8 cellular contexts compared by ENCODE assay signal in genomic region chr16:69396187-69397061, GRCh38. TPM values are rescaled to one million over a fixed set of nuclear protein-coding genes. Genes with fewer than 3 reads are reported as not detected.
A peak's percentile ranks its signal among the peaks of the same experiment; 100 is the strongest.
DNase-seq lines count a peak whose midpoint lies in the region; ATAC-seq and TF ChIP-seq lines count a peak whose summit lies in the region.

No MANE protein-coding gene starts in this region.

- H3K9me3 Mint-ChIP-seq in naive thymus-derived CD8-positive, alpha-beta T cell = no peaks in the 10 kb centered on the region
- no peaks in the 10 kb centered on the region for H3K9me3 Mint-ChIP-seq in stimulated activated naive B cell treated with anti-CD40 and anti-IgM and Interleukin-4, amounts not matched to agents 10 μg/mL and 1 μg/mL and 100 μg/mL, for 72 hours

- peak overlapping the region in 4 of 10 donors; percentile 1 to 35 (median 7) for H3K4me3 Mint-ChIP-seq in naive thymus-derived CD8-positive, alpha-beta T cell
- H3K4me3 Mint-ChIP-seq in stimulated activated naive B cell treated with anti-CD40 and anti-IgM and Interleukin-4, amounts not matched to agents 10 μg/mL and 1 μg/mL and 100 μg/mL, for 72 hours = no peak overlapping the region

- ATAC-seq in naive thymus-derived CD8-positive, alpha-beta T cell = peak; percentile 77 to 93
- peak; percentile 66 to 73 for ATAC-seq in stimulated activated naive B cell treated with anti-CD40 and anti-IgM and Interleukin-4, amounts not matched to agents 10 μg/mL and 1 μg/mL and 100 μg/mL, for 72 hours (replicated peaks)
- no peak for ATAC-seq in GM18498 (IDR thresholded peaks at IDR 0.05; ENCODE audit: unreplicated experiment)

- peaks cover 0 to 3% (median 0%) of the 10 kb centered on the region in 5 donors for H3K27me3 Mint-ChIP-seq in naive thymus-derived CD8-positive, alpha-beta T cell
- H3K27me3 Mint-ChIP-seq in stimulated activated naive B cell treated with anti-CD40 and anti-IgM and Interleukin-4, amounts not matched to agents 10 μg/mL and 1 μg/mL and 100 μg/mL, for 72 hours = no peaks in the 10 kb centered on the region

- DNase-seq in ELF-1 (ENCODE audit: low read depth, low spot score) = peak; percentile 62
- peak; percentile 36 for DNase-seq in HuH-7.5 (ENCODE audit: low spot score)
- peak; percentile 93 for DNase-seq in OCI-M1 (lab: John Stamatoyannopoulos, UW)
- DNase-seq in activated T-cell treated with anti-CD3 and anti-CD28 coated beads for 48 hours (ENCODE audit: low read depth) = peak; percentile 37
- DNase-seq in erythroblast (lab: John Stamatoyannopoulos, UW) = peak; percentile 81 to 92
- DNase-seq in naive thymus-derived CD8-positive, alpha-beta T cell = peak; percentile 43 to 81 (median 66)
- DNase-seq in stimulated activated naive B cell treated with anti-CD40 and anti-IgM and Interleukin-4, amounts not matched to agents 10 μg/mL and 1 μg/mL and 100 μg/mL, for 72 hours = peak; percentile 32

- no peaks in the 10 kb centered on the region for H3K36me3 Mint-ChIP-seq in naive thymus-derived CD8-positive, alpha-beta T cell
- H3K36me3 Mint-ChIP-seq in stimulated activated naive B cell treated with anti-CD40 and anti-IgM and Interleukin-4, amounts not matched to agents 10 μg/mL and 1 μg/mL and 100 μg/mL, for 72 hours = no peaks in the 10 kb centered on the region

- no peak for TF ChIP-seq POLR2A in erythroblast (IDR thresholded peaks at IDR 0.05; ENCODE audit: low read length)

- POLR2A ChIA-PET in naive thymus-derived CD8-positive, alpha-beta T cell (lab: Charles Lee) = interaction anchor here (0.6 to 1.3 kb wide), 6 partner anchors 9 to 358 kb away, joined by 3 to 6 read pairs (median 4); partner anchors contain the start of genes CYB5B, NFAT5, NOB1 and TERF2

- H3K27ac Mint-ChIP-seq in naive thymus-derived CD8-positive, alpha-beta T cell = peak overlapping the region; percentile 1 to 48 (median 18)
- H3K27ac Mint-ChIP-seq in stimulated activated naive B cell treated with anti-CD40 and anti-IgM and Interleukin-4, amounts not matched to agents 10 μg/mL and 1 μg/mL and 100 μg/mL, for 72 hours = no peak overlapping the region

- H3K4me1 Mint-ChIP-seq in naive thymus-derived CD8-positive, alpha-beta T cell = peaks cover 3 to 9% (median 6%) of the 10 kb centered on the region in 4 donors
- peaks cover 15 to 16% of the 10 kb centered on the region in 2 donors for H3K4me1 Mint-ChIP-seq in stimulated activated naive B cell treated with anti-CD40 and anti-IgM and Interleukin-4, amounts not matched to agents 10 μg/mL and 1 μg/mL and 100 μg/mL, for 72 hours

RNA-seq across cellular contexts. Expression of gene TERF2, which starts 10.6 kb away (rescaled TPM):
- total RNA-seq in naive thymus-derived CD8-positive, alpha-beta T cell = 10 to 100 TPM; 51.1 to 59.8 TPM
- polyA plus RNA-seq in naive thymus-derived CD8-positive, alpha-beta T cell = 10 to 100 TPM; 22.0 to 30.9 (median 29.7) TPM

RNA-seq across cellular contexts. Expression of gene CYB5B, which starts 28.0 kb away (rescaled TPM):
- 10 to 100 TPM; 45.6 to 47.3 TPM for total RNA-seq in naive thymus-derived CD8-positive, alpha-beta T cell
- 10 to 100 TPM; 83.3 to 96.4 (median 90.4) TPM for polyA plus RNA-seq in naive thymus-derived CD8-positive, alpha-beta T cell

RNA-seq across cellular contexts. Expression of gene TMED6, which starts 44.8 kb away (rescaled TPM):
- total RNA-seq in naive thymus-derived CD8-positive, alpha-beta T cell = 1 to 10 TPM; 4.5 to 5.2 TPM
- polyA plus RNA-seq in naive thymus-derived CD8-positive, alpha-beta T cell = under 1 TPM in 1 of 3 donors, not detected in 2; 0.43 TPM

RNA-seq across cellular contexts. Expression of gene NIP7, which starts 56.9 kb away (rescaled TPM):
- total RNA-seq in naive thymus-derived CD8-positive, alpha-beta T cell = 10 to 100 TPM; 33.0 to 34.4 TPM
- 10 to 100 TPM; 17.6 to 24.8 (median 18.5) TPM for polyA plus RNA-seq in naive thymus-derived CD8-positive, alpha-beta T cell

RNA-seq across cellular contexts. Expression of gene COG8, which starts 57.1 kb away (rescaled TPM):
- 10 to 100 TPM; 62.0 to 65.5 TPM for total RNA-seq in naive thymus-derived CD8-positive, alpha-beta T cell
- polyA plus RNA-seq in naive thymus-derived CD8-positive, alpha-beta T cell = 10 to 100 TPM; 33.6 to 42.0 (median 39.6) TPM

Comparison
In these comparisons a context has a peak if more than half of its experiments do, and no peak if none do; other contexts are left out.
1. DNase-seq: peak in every context shown above with its lines; median percentile 93 in OCI-M1; 86 in erythroblast; 66 in naive thymus-derived CD8-positive, alpha-beta T cell; 62 in ELF-1; 37 in activated T-cell treated with anti-CD3 and anti-CD28 coated beads for 48 hours; 36 in HuH-7.5; 32 in stimulated activated naive B cell treated with anti-CD40 and anti-IgM and Interleukin-4, amounts not matched to agents 10 μg/mL and 1 μg/mL and 100 μg/mL, for 72 hours.